21 cellular contexts compared by ENCODE assay signal in the genomic region with DNA sequence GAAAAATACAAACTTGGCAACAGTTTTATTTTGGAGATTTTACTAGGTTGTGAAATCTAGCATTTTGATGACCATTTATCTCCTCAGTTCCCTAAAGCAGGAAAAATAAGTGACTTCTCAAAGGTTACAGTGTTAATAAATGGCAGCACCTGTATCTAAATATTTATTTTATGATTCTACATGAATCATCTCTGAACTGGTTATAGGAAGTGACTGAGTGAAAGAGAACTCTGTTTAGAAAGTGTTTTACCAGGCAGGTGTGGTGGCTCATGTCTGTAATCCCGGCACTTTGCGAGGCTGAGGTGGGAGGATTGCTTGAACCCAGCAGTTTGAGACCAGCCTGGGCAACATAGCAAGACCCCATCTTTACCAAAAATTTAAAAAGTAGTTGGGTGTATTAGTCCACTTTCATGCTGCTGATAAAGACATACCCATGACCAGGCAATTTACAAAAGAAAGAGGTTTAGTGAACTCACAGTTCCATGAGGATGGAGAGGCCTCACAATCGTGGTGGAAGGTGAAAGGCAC.
"Had no signal": no experiment of that assay in that cellular context is flagged by ENCODE, and none has a peak within 500 bp of the region (broad histone marks: within the 10 kb centered on the region; RNA-seq: fewer than 3 reads in every experiment).

No MANE protein-coding gene starts in this region.

- H3K27me3 ChIP-seq: neutrophil, pancreas, thyroid gland, upper lobe of right lung had no signal

- H3K9me3 ChIP-seq: neutrophil, pancreas, thyroid gland, upper lobe of right lung had no signal

- H3K4me1 ChIP-seq: left ventricle myocardium inferior, pancreas, thyroid gland, upper lobe of right lung had no signal

- H3K4me3 ChIP-seq: left ventricle myocardium inferior, pancreas, thyroid gland, upper lobe of right lung had no signal

- DNase-seq: activated CD4-positive, alpha-beta memory T cell treated with anti-CD3 and anti-CD28 coated beads, Interleukin-2, amount 10 ng/mL, durations not matched to agents 7 days and 5 days; activated CD4-positive, alpha-beta T cell treated with anti-CD3 and anti-CD28 coated beads, Interleukin-2, amount 10 ng/mL, durations not matched to agents 24 days and 14 days; activated effector memory CD4-positive, alpha-beta T cell treated with Interleukin-2 at 50 U/mL for 16 hours; activated naive CD4-positive, alpha-beta T cell treated with anti-CD3 and anti-CD28 coated beads, Interleukin-2, amount 50 U/mL, for 16 hours; activated naive CD8-positive, alpha-beta T cell treated with anti-CD3 and anti-CD28 coated beads, Interleukin-2, amount 50 U/mL, for 24 hours; activated T-cell treated with anti-CD3 and anti-CD28 coated beads, Interleukin-2, amount 50 U/mL, for 72 hours; dermis blood vessel endothelial cell; effector memory CD4-positive, alpha-beta T cell; foreskin melanocyte; kidney glomerular epithelial cell; left ventricle myocardium inferior; midbrain; pancreas; right cardiac atrium; stimulated activated CD4-positive, alpha-beta T cell treated with anti-CD3 and anti-CD28 coated beads, Interleukin-12 subunit alpha, Interleukin-12 subunit beta, amount 100 ng/mL, for 4 hours; substantia nigra; thyroid gland; upper lobe of right lung had no signal

- ATAC-seq: activated CD4-positive, CD25-positive, alpha-beta regulatory T cell treated with anti-CD3 and anti-CD28 coated beads, Interleukin-2, amount 50 U/mL, for 24 hours; activated naive CD8-positive, alpha-beta T cell treated with anti-CD3 and anti-CD28 coated beads, Interleukin-2, amount 50 U/mL, for 24 hours; activated T-cell treated with anti-CD3 and anti-CD28 coated beads, Interleukin-2, amount 50 U/mL, for 72 hours; right cardiac atrium; upper lobe of right lung had no signal

- H3K36me3 ChIP-seq: neutrophil, pancreas, thyroid gland, upper lobe of right lung had no signal

- FAIRE-seq: pancreas had no signal

- H3K27ac ChIP-seq: left ventricle myocardium inferior, neutrophil, pancreas, thyroid gland, upper lobe of right lung, VCaP had no signal
